13 cellular contexts compared by ENCODE assay signal in the genomic region with DNA sequence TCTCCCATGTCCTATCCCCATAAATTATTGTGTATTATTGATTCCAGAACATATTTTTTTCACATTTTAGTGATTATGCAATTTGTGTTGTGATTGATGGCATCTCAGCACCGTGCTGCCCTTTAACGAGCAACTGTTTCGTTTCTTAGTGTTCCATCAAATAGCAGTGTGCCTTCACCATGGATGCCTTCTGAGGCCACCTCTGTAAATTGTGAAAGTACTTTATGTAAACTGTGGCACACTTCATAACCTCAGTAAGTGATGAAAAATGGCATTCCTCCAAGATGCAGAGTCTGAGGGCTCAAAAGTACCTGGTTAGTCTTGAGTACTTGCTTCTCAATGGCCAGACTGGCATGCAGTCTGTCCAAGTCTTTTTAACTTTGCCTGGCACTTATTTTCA. TPM values are rescaled to one million over a fixed set of nuclear protein-coding genes. Genes with fewer than 3 reads are reported as not detected.
DNase-seq lines count a peak whose midpoint lies in the region; ATAC-seq and TF ChIP-seq lines count a peak whose summit lies in the region.
"Had no signal": no experiment of that assay in that cellular context is flagged by ENCODE, and none has a peak within 500 bp of the region (broad histone marks: within the 10 kb centered on the region; RNA-seq: fewer than 3 reads in every experiment).

No MANE protein-coding gene starts in this region.

- peaks cover 65% of the 10 kb centered on the region for H3K4me1 ChIP-seq in upper lobe of right lung
- peaks cover 10% of the 10 kb centered on the region for H3K4me1 ChIP-seq in testis

- no peak overlapping the region for H3K4me3 Mint-ChIP-seq in stimulated activated naive CD8-positive, alpha-beta T cell treated with anti-CD3 and anti-CD28 coated beads, Interleukin-15, Interleukin-2, amounts not matched to agents 100 ng/mL and 50 ng/mL, for 24 hours
- H3K4me3 Mint-ChIP-seq in T-cell (peak overlapping the region; percentile 10 to 98 (median 50)), immature natural killer cell (peak overlapping the region; percentile 42 to 89 (median 64))
- H3K4me3 Mint-ChIP-seq: nephron had no signal

- DNase-seq in stimulated activated naive CD8-positive, alpha-beta T cell treated with anti-CD3 and anti-CD28 coated beads, Interleukin-15, Interleukin-2, amounts not matched to agents 100 U/mL and 50 U/mL, for 24 hours, result no peak
- no peak for DNase-seq in T-cell
- no peak for DNase-seq in immature natural killer cell
- DNase-seq in upper lobe of right lung, result no peak
- DNase-seq in testis, result no peak
- no peak for DNase-seq in KG1 (lab: John Stamatoyannopoulos, UW)
- DNase-seq: NCI-H1436, NCI-H524, OCI-M1 had no signal

- intact Hi-C loops in upper lobe of right lung (cut with DNase I), result no loop called here
- intact Hi-C loops in testis (cut with DNase I; ENCODE audit: low total_unique reads), result no loop called here

- TF ChIP-seq CTCF in upper lobe of right lung (IDR thresholded peaks at IDR 0.05) (no peak), testis (IDR thresholded peaks at IDR 0.05) (no peak)

- no peak for TF ChIP-seq POLR2A in testis (IDR thresholded peaks at IDR 0.05)

- H3K27me3 Mint-ChIP-seq in stimulated activated naive CD8-positive, alpha-beta T cell treated with anti-CD3 and anti-CD28 coated beads, Interleukin-15, Interleukin-2, amounts not matched to agents 100 ng/mL and 50 ng/mL, for 24 hours, result no peaks in the 10 kb centered on the region
- H3K27me3 Mint-ChIP-seq in T-cell (no peaks in the 10 kb centered on the region), immature natural killer cell (ENCODE audit: low read depth in 3 of 3) (no peaks in the 10 kb centered on the region)

- CTCF ChIA-PET in T-cell (lab: Charles Lee), result no interaction called here

- peaks cover 20% of the 10 kb centered on the region for H3K36me3 Mint-ChIP-seq in stimulated activated naive CD8-positive, alpha-beta T cell treated with anti-CD3 and anti-CD28 coated beads, Interleukin-15, Interleukin-2, amounts not matched to agents 100 ng/mL and 50 ng/mL, for 24 hours (ENCODE audit: low read depth)
- H3K36me3 Mint-ChIP-seq in T-cell, result peaks cover 19% of the 10 kb centered on the region
- peaks cover 0 to 4% (median 3%) of the 10 kb centered on the region in 3 donors for H3K36me3 Mint-ChIP-seq in immature natural killer cell

- peak overlapping the region; percentile 40 for H3K27ac ChIP-seq in upper lobe of right lung
- no peak overlapping the region for H3K27ac ChIP-seq in testis
- H3K27ac ChIP-seq: SK-N-MC had no signal

- H3K27ac Mint-ChIP-seq in stimulated activated naive CD8-positive, alpha-beta T cell treated with anti-CD3 and anti-CD28 coated beads, Interleukin-15, Interleukin-2, amounts not matched to agents 100 ng/mL and 50 ng/mL, for 24 hours, result peak overlapping the region; percentile 46
- H3K27ac Mint-ChIP-seq in T-cell (peak overlapping the region; percentile 91 to 95), immature natural killer cell (peak overlapping the region; percentile 90 to 98 (median 96))
- H3K27ac Mint-ChIP-seq: nephron had no signal

- H3K4me1 Mint-ChIP-seq in stimulated activated naive CD8-positive, alpha-beta T cell treated with anti-CD3 and anti-CD28 coated beads, Interleukin-15, Interleukin-2, amounts not matched to agents 100 ng/mL and 50 ng/mL, for 24 hours (ENCODE audit: low read depth), result peaks cover 92% of the 10 kb centered on the region
- H3K4me1 Mint-ChIP-seq in T-cell (peaks cover 90 to 96% (median 91%) of the 10 kb centered on the region in 3 donors), immature natural killer cell (peaks cover 95 to 100% of the 10 kb centered on the region in 2 donors)

- POLR2A ChIA-PET in T-cell (lab: Charles Lee), result no interaction called here

- no peak overlapping the region for H3K4me3 ChIP-seq in upper lobe of right lung
- no peak overlapping the region for H3K4me3 ChIP-seq in testis
- H3K4me3 ChIP-seq: SK-N-MC had no signal

- no peaks in the 10 kb centered on the region for H3K27me3 ChIP-seq in upper lobe of right lung
- no peaks in the 10 kb centered on the region for H3K27me3 ChIP-seq in testis

- no peak for ATAC-seq in stimulated activated naive CD8-positive, alpha-beta T cell treated with anti-CD3 and anti-CD28 coated beads, Interleukin-15, Interleukin-2, amounts not matched to agents 100 U/mL and 50 U/mL, for 24 hours
- ATAC-seq in T-cell (replicated peaks in 1 of 4) (no peak), upper lobe of right lung (peak; percentile 79), HG02870 (IDR thresholded peaks at IDR 0.05; ENCODE audit: unreplicated experiment) (no peak)

- H3K9me3 ChIP-seq in upper lobe of right lung, result no peaks in the 10 kb centered on the region
- H3K9me3 ChIP-seq in testis, result no peaks in the 10 kb centered on the region

- 84 to 93% methylated on average over 3 of the region's 3 CpGs for WGBS in testis, 2 donors

- H3K9me3 Mint-ChIP-seq in stimulated activated naive CD8-positive, alpha-beta T cell treated with anti-CD3 and anti-CD28 coated beads, Interleukin-15, Interleukin-2, amounts not matched to agents 100 ng/mL and 50 ng/mL, for 24 hours, result no peaks in the 10 kb centered on the region
- H3K9me3 Mint-ChIP-seq in T-cell (no peaks in the 10 kb centered on the region), immature natural killer cell (no peaks in the 10 kb centered on the region)
- H3K9me3 Mint-ChIP-seq: nephron had no signal

- H3K36me3 ChIP-seq in upper lobe of right lung (no peaks in the 10 kb centered on the region), testis (ENCODE audit: low read depth, missing control alignments) (no peaks in the 10 kb centered on the region)

RNA-seq across cellular contexts. Expression of gene CHST11, which starts 8.2 kb away (rescaled TPM):
- total RNA-seq in T-cell, result 10 to 100 TPM; 49.8 to 78.3 (median 63.7) TPM
- polyA plus RNA-seq in immature natural killer cell, result 10 to 100 TPM; 42.5 to 90.1 (median 78.4) TPM
- 56.6 TPM for total RNA-seq in upper lobe of right lung
- 10 to 100 TPM; 23.9 to 36.9 TPM for total RNA-seq in testis
- polyA plus RNA-seq in testis (ENCODE audit: insufficient read depth, low read depth, low replicate concordance), result 5.1 TPM

Comparison
In these comparisons a context has a peak if more than half of its experiments do, and no peak if none do; other contexts are left out.
1. H3K27ac Mint-ChIP-seq: peak in every context shown above with its lines; median percentile 96 in immature natural killer cell; 93 in T-cell; 46 in stimulated activated naive CD8-positive, alpha-beta T cell treated with anti-CD3 and anti-CD28 coated beads, Interleukin-15, Interleukin-2, amounts not matched to agents 100 ng/mL and 50 ng/mL, for 24 hours.